ENCODE assay signal across 1 cellular context in the genomic region with DNA sequence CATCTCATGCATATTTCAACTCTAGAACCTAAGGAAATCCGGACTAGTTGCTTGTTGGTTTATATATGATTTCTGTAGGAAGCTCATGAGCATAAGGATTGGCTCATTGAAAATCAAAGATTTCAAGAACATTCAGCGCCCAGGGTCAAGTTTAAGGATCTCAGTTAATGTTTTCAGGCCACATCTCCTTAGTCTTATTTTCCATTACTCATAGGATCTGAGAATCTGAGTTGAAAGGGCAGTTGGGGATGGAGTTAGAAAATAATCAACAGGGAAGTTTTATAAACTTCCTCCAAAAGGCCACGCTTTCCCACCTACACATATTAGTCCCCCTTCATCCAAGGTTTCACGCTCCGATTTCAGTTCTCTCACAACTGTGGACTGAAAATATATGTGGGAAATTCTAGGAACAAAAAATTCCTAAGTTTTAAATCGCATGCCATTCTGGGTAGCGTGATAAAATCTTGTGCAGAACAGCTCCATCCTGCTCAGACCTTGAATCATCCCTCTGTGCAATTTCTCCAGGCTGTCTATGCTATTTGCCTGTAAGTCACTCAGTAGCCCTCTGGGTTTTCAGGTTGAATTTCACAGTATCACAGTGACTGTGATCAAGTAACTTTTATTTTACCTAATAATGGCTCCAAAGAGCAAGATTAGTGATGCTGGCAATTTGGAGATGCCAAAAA.
TF ChIP-seq lines count a peak whose summit lies in the region.

No MANE protein-coding gene starts in this region.

TF ChIP-seq in SK-N-SH treated with all-trans-retinoic acid at 6 μM for 48 hours, 23 proteins besides CTCF, POLR2A, EP300 and RAD21 (continued from another document):
- TF ChIP-seq PPARA (CRISPR knock-in tag; IDR thresholded peaks at IDR 0.05; ENCODE audit: borderline replicate concordance) (no peak), CSDC2 (CRISPR knock-in tag; IDR thresholded peaks at IDR 0.05) (no peak), TCF4 (CRISPR knock-in tag; IDR thresholded peaks at IDR 0.05; ENCODE audit: borderline replicate concordance) (no peak), TOX (CRISPR knock-in tag; IDR thresholded peaks at IDR 0.05; ENCODE audit: borderline replicate concordance) (no peak), GLIS3 (CRISPR knock-in tag; IDR thresholded peaks at IDR 0.05) (no peak)
- TF ChIP-seq, protein P1, sequence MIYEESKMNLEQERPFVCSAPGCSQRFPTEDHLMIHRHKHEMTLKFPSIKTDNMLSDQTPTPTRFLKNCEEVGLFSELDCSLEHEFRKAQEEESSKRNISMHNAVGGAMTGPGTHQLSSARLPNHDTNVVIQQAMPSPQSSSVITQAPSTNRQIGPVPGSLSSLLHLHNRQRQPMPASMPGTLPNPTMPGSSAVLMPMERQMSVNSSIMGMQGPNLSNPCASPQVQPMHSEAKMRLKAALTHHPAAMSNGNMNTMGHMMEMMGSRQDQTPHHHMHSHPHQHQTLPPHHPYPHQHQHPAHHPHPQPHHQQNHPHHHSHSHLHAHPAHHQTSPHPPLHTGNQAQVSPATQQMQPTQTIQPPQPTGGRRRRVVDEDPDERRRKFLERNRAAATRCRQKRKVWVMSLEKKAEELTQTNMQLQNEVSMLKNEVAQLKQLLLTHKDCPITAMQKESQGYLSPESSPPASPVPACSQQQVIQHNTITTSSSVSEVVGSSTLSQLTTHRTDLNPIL (CRISPR knock-in tag; IDR thresholded peaks at IDR 0.05; ENCODE audit: low read depth) = no peak
- TF ChIP-seq, protein P2, sequence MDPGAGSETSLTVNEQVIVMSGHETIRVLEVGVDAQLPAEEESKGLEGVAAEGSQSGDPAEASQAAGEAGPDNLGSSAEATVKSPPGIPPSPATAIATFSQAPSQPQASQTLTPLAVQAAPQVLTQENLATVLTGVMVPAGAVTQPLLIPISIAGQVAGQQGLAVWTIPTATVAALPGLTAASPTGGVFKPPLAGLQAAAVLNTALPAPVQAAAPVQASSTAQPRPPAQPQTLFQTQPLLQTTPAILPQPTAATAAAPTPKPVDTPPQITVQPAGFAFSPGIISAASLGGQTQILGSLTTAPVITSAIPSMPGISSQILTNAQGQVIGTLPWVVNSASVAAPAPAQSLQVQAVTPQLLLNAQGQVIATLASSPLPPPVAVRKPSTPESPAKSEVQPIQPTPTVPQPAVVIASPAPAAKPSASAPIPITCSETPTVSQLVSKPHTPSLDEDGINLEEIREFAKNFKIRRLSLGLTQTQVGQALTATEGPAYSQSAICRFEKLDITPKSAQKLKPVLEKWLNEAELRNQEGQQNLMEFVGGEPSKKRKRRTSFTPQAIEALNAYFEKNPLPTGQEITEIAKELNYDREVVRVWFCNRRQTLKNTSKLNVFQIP (CRISPR knock-in tag; IDR thresholded peaks at IDR 0.05; ENCODE audit: borderline replicate concordance, low read depth) = no peak
